2 cellular contexts compared by ENCODE assay signal in genomic region chr12:25251749-25252148, GRCh38.
TF ChIP-seq lines count a peak whose summit lies in the region.

No MANE protein-coding gene starts in this region.

TF ChIP-seq in HCT116, 20 proteins besides CTCF, POLR2A, EP300 and RAD21 (continued from another document):
- TF ChIP-seq REST (IDR thresholded peaks at IDR 0.05; ENCODE audit: low read depth) (no peak), POLR2AphosphoS5 (IDR thresholded peaks at IDR 0.05; ENCODE audit: low read depth, low read length) (no peak), EZH2phosphoT487 (IDR thresholded peaks at IDR 0.05; ENCODE audit: borderline replicate concordance) (no peak), YY1 (IDR thresholded peaks at IDR 0.05; ENCODE audit: extremely low read depth, insufficient replicate concordance, low read depth, low read length) (no peak), EGR1 (IDR thresholded peaks at IDR 0.05; ENCODE audit: low read depth) (no peak), ZNF274 (IDR thresholded peaks at IDR 0.05; ENCODE audit: low read depth, low read length) (no peak), CEBPB (IDR thresholded peaks at IDR 0.05; ENCODE audit: low read depth) (no peak), SIN3A (IDR thresholded peaks at IDR 0.05; ENCODE audit: low read depth) (no peak), CBX3 (IDR thresholded peaks at IDR 0.05; ENCODE audit: low read depth) (no peak), JUND (IDR thresholded peaks at IDR 0.05) (no peak), SP1 (IDR thresholded peaks at IDR 0.05; ENCODE audit: low read depth) (no peak), ELF1 (IDR thresholded peaks at IDR 0.05; ENCODE audit: borderline replicate concordance, low read depth) (no peak), SRF (IDR thresholded peaks at IDR 0.05; ENCODE audit: low read depth) (no peak), EZH2 (IDR thresholded peaks at IDR 0.05) (no peak), MAX (IDR thresholded peaks at IDR 0.05) (no peak), ATF3 (IDR thresholded peaks at IDR 0.05) (no peak), ZFX (IDR thresholded peaks at IDR 0.05) (no peak)

TF ChIP-seq in WTC11, 78 proteins besides CTCF, POLR2A, EP300 and RAD21 (continued from another document):
- TF ChIP-seq ZNF425 (CRISPR knock-in tag; conservative IDR thresholded peaks at IDR 0.05) (no peak), RELA (CRISPR knock-in tag; IDR thresholded peaks at IDR 0.05; ENCODE audit: borderline replicate concordance) (no peak), E2F5 (CRISPR knock-in tag; IDR thresholded peaks at IDR 0.05) (no peak), KAT7 (CRISPR knock-in tag; IDR thresholded peaks at IDR 0.05; ENCODE audit: borderline replicate concordance) (no peak), FOXK1 (CRISPR knock-in tag; IDR thresholded peaks at IDR 0.05) (no peak), JUN (CRISPR knock-in tag; IDR thresholded peaks at IDR 0.05) (no peak), ZNF317 (CRISPR knock-in tag; IDR thresholded peaks at IDR 0.05; ENCODE audit: borderline replicate concordance, low read depth) (no peak), ZNF671 (CRISPR knock-in tag; IDR thresholded peaks at IDR 0.05) (no peak), CREM (CRISPR knock-in tag; IDR thresholded peaks at IDR 0.05) (no peak), SOX15 (CRISPR knock-in tag; IDR thresholded peaks at IDR 0.05) (no peak)
